ENCODE assay signal across 27 cellular contexts in the genomic region with DNA sequence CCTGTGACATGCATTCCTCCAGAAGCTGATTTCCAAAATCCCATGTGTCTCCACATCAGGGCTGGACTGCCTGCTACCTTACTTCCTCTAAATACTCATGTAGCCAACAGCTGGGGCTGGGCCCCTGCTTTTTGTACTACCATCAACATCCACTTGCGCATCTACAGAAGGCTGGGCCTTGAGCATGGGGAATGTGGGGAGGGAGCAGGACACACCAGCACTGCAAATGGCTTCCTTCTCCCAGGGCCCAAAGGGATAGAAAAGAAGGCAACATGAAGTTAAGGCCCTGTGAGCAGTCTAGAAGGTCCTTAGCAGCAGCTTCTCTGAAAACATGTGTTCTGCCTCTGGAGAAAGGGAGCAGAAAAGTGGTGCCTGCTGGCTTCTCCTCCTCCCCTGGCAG. TPM values are rescaled to one million over a fixed set of nuclear protein-coding genes. Genes with fewer than 3 reads are reported as not detected.
DNase-seq lines count a peak whose midpoint lies in the region; ATAC-seq and TF ChIP-seq lines count a peak whose summit lies in the region.
"Had no signal": no experiment of that assay in that cellular context is flagged by ENCODE, and none has a peak within 500 bp of the region (broad histone marks: within the 10 kb centered on the region; RNA-seq: fewer than 3 reads in every experiment).

No MANE protein-coding gene starts in this region.

- no peaks in the 10 kb centered on the region for H3K27me3 Mint-ChIP-seq in activated naive CD4-positive, alpha-beta T cell treated with anti-CD3 and anti-CD28 coated beads, Interleukin-2, amount 50 U/mL, for 24 hours
- H3K27me3 Mint-ChIP-seq in T-helper 17 cell (no peaks in the 10 kb centered on the region), endodermal cell (ENCODE audit: insufficient read depth) (no peaks in the 10 kb centered on the region)
- H3K27me3 Mint-ChIP-seq: activated naive CD8-positive, alpha-beta T cell treated with anti-CD3 and anti-CD28 coated beads, Interleukin-2, amount 10 ng/mL, durations not matched to agents 7 days and 5 days; IgD-negative memory B cell had no signal

- no peak overlapping the region for H3K4me3 ChIP-seq in endodermal cell (ENCODE audit: low read length)
- H3K4me3 ChIP-seq: BLaER1 treated with 17β-estradiol and CSF1 and Interleukin-3, amounts not matched to agents 10 nM and 100 nM; MG63 had no signal

- H3K27ac Mint-ChIP-seq in activated naive CD4-positive, alpha-beta T cell treated with anti-CD3 and anti-CD28 coated beads, Interleukin-2, amount 50 U/mL, for 24 hours, result peak overlapping the region; percentile 55
- H3K27ac Mint-ChIP-seq in T-helper 17 cell (peak overlapping the region; percentile 70), endodermal cell (peak overlapping the region; percentile 48)
- H3K27ac Mint-ChIP-seq: activated naive CD8-positive, alpha-beta T cell treated with anti-CD3 and anti-CD28 coated beads, Interleukin-2, amount 10 ng/mL, durations not matched to agents 7 days and 5 days had no signal

- H3K4me1 Mint-ChIP-seq in activated naive CD4-positive, alpha-beta T cell treated with anti-CD3 and anti-CD28 coated beads, Interleukin-2, amount 50 U/mL, for 24 hours, result peaks cover 3% of the 10 kb centered on the region
- H3K4me1 Mint-ChIP-seq in T-helper 17 cell (peaks cover 9% of the 10 kb centered on the region), endodermal cell (no peaks in the 10 kb centered on the region)
- H3K4me1 Mint-ChIP-seq: activated naive CD8-positive, alpha-beta T cell treated with anti-CD3 and anti-CD28 coated beads, Interleukin-2, amount 10 ng/mL, durations not matched to agents 7 days and 5 days had no signal

- ATAC-seq in T-helper 17 cell, result no peak
- ATAC-seq in HG03039 (IDR thresholded peaks at IDR 0.05; ENCODE audit: unreplicated experiment), result no peak
- ATAC-seq: activated T-cell treated with anti-CD3 and anti-CD28 coated beads, Interleukin-2, amount 50 U/mL, for 4 hours; Right ventricle myocardium inferior had no signal

- 100% methylated on average over 1 of the region's 1 CpG for WGBS in endodermal cell (ENCODE audit: insufficient coverage in 1 of 2, insufficient read length in 1 of 2), 2 experiments

- TF ChIP-seq CTCF in endodermal cell (conservative IDR thresholded peaks at IDR 0.05) (no peak), GM10266 (IDR thresholded peaks at IDR 0.05; ENCODE audit: control insufficient read depth, insufficient read depth, low read depth, missing control alignments) (no peak)

- no peaks in the 10 kb centered on the region for H3K9me3 ChIP-seq in T-helper 17 cell (ENCODE audit: control insufficient read depth, low read length, poor library complexity, severe bottlenecking)
- H3K9me3 ChIP-seq in endodermal cell (ENCODE audit: control insufficient read depth, low read length), result no peaks in the 10 kb centered on the region
- H3K9me3 ChIP-seq: BLaER1 treated with 17β-estradiol and CSF1 and Interleukin-3, amounts not matched to agents 10 nM and 100 nM; MG63 had no signal

- H3K9me3 Mint-ChIP-seq in activated naive CD4-positive, alpha-beta T cell treated with anti-CD3 and anti-CD28 coated beads, Interleukin-2, amount 50 U/mL, for 24 hours, result no peaks in the 10 kb centered on the region
- no peaks in the 10 kb centered on the region for H3K9me3 Mint-ChIP-seq in endodermal cell
- H3K9me3 Mint-ChIP-seq: activated naive CD8-positive, alpha-beta T cell treated with anti-CD3 and anti-CD28 coated beads, Interleukin-2, amount 10 ng/mL, durations not matched to agents 7 days and 5 days; activated T-cell treated with anti-CD3 and anti-CD28 coated beads, Interleukin-2, amount 50 U/mL, for 4 hours; IgD-negative memory B cell had no signal

- peak overlapping the region; percentile 44 for H3K27ac ChIP-seq in endodermal cell (ENCODE audit: low read depth, low read length)
- peak overlapping the region; percentile 73 for H3K27ac ChIP-seq in temporal lobe (ENCODE audit: low read depth, low read length)
- H3K27ac ChIP-seq: BLaER1 treated with 17β-estradiol and CSF1 and Interleukin-3, amounts not matched to agents 10 nM and 100 nM had no signal

- peaks cover 92% of the 10 kb centered on the region for H3K36me3 ChIP-seq in endodermal cell (ENCODE audit: control insufficient read depth, insufficient read depth, low read length)

- H3K9ac ChIP-seq in endodermal cell (ENCODE audit: extremely low read depth, low read length, poor library complexity, severe bottlenecking), result no peak overlapping the region
- H3K9ac ChIP-seq: BLaER1 treated with 17β-estradiol and CSF1 and Interleukin-3, amounts not matched to agents 10 nM and 100 nM had no signal

- no peak for DNase-seq in activated naive CD4-positive, alpha-beta T cell treated with Interleukin-2 at 50 U/mL for 16 hours
- no peak for DNase-seq in T-helper 17 cell
- DNase-seq in endodermal cell, result no peak
- no peak for DNase-seq in GM10266 (ENCODE audit: extremely low spot score)
- DNase-seq: activated CD4-positive, alpha-beta T cell treated with anti-CD3 and anti-CD28 coated beads, Interleukin-2, amount 50 U/mL, for 48 hours; activated CD4-positive, CD25-positive, alpha-beta regulatory T cell; activated naive CD8-positive, alpha-beta T cell treated with anti-CD3 and anti-CD28 coated beads, Interleukin-2, amount 10 ng/mL, durations not matched to agents 7 days and 5 days; activated T-cell treated with anti-CD3 and anti-CD28 coated beads, Interleukin-2, amount 50 U/mL, for 4 hours; effector CD4-positive, alpha-beta T cell; MG63; NCI-H1436; NCI-H2107; NCI-H446 treated with DMSO at 0.1 percent for 48 hours; small intestine; stimulated activated CD4-positive, alpha-beta T cell treated with anti-CD3 and anti-CD28 coated beads, Interleukin-1b, Interleukin-23, amount 100 ng/mL, for 48 hours; T1000 had no signal

- H3K4me1 ChIP-seq in endodermal cell (ENCODE audit: control insufficient read depth, insufficient read depth, low read length), result no peaks in the 10 kb centered on the region

- H3K36me3 Mint-ChIP-seq in activated naive CD4-positive, alpha-beta T cell treated with anti-CD3 and anti-CD28 coated beads, Interleukin-2, amount 50 U/mL, for 24 hours, result peaks cover 18% of the 10 kb centered on the region
- H3K36me3 Mint-ChIP-seq in T-helper 17 cell (ENCODE audit: low read depth) (peaks cover 6% of the 10 kb centered on the region), endodermal cell (ENCODE audit: low read depth) (peaks cover 70% of the 10 kb centered on the region)

- no peak overlapping the region for H3K4me3 Mint-ChIP-seq in activated naive CD4-positive, alpha-beta T cell treated with anti-CD3 and anti-CD28 coated beads, Interleukin-2, amount 50 U/mL, for 24 hours
- no peak overlapping the region for H3K4me3 Mint-ChIP-seq in T-helper 17 cell
- H3K4me3 Mint-ChIP-seq in endodermal cell, result no peak overlapping the region
- H3K4me3 Mint-ChIP-seq: activated naive CD8-positive, alpha-beta T cell treated with anti-CD3 and anti-CD28 coated beads, Interleukin-2, amount 10 ng/mL, durations not matched to agents 7 days and 5 days; activated T-cell treated with anti-CD3 and anti-CD28 coated beads, Interleukin-2, amount 50 U/mL, for 4 hours; IgD-negative memory B cell had no signal

- H3K27me3 ChIP-seq in endodermal cell (ENCODE audit: control insufficient read depth, insufficient read depth, low read length, poor library complexity, severe bottlenecking), result no peaks in the 10 kb centered on the region
- H3K27me3 ChIP-seq: BLaER1 treated with 17β-estradiol and CSF1 and Interleukin-3, amounts not matched to agents 10 nM and 100 nM; MG63 had no signal

RNA-seq across cellular contexts. Expression of gene MKRN2, which starts 27.2 kb away (rescaled TPM):
- total RNA-seq in T-helper 17 cell (10 to 100 TPM; 21.9 to 23.9 TPM), endodermal cell (10 to 100 TPM; 18.8 to 23.3 TPM), temporal lobe (20.7 TPM)
- 36.3 TPM for polyA plus RNA-seq in endodermal cell (2013, experiment 1 of 2)
- 32.6 TPM for polyA plus RNA-seq in endodermal cell (2013, experiment 2 of 2)

RNA-seq across cellular contexts. Expression of gene MKRN2OS, which starts 38.8 kb away (rescaled TPM):
- total RNA-seq in T-helper 17 cell (not detected), endodermal cell (under 1 TPM in 1 of 2 donors, not detected in 1; 0.84 TPM), temporal lobe (not detected)
- polyA plus RNA-seq in endodermal cell (2013, experiment 1 of 2), result not detected
- not detected for polyA plus RNA-seq in endodermal cell (2013, experiment 2 of 2)
- total RNA-seq: activated naive CD8-positive, alpha-beta T cell treated with anti-CD3 and anti-CD28 coated beads, Interleukin-2, amount 10 ng/mL, durations not matched to agents 7 days and 5 days; activated T-cell treated with anti-CD3 and anti-CD28 coated beads, Interleukin-2, amount 50 U/mL, for 4 hours; chondrocyte; lung microvascular endothelial cell; OCI-LY7; Right ventricle myocardium inferior; subcutaneous adipose tissue; urinary bladder had no signal
- polyA plus RNA-seq: IgD-negative memory B cell had no signal
